ENCODE assay signal across 24 cellular contexts in the genomic region with DNA sequence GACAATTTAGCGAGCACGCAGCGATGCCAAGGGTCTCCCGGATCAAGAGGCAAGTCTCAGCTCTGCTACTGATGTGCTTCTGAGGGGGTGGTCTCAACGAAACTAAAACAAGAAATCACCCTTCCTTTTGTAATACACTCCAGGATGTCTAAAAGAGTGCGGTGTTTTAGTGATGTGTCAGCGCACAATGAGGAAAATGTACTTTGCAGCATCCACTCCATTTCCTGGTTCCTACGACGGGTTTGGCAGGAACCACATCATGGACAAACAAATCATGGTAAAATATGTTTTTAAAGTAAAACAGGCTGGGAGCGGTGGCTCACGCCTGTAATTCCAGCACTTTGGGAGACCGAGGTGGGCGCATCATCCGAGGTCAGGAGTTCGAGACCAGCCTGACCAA.
"Had no signal": no experiment of that assay in that cellular context is flagged by ENCODE, and none has a peak within 500 bp of the region (broad histone marks: within the 10 kb centered on the region; RNA-seq: fewer than 3 reads in every experiment).

No MANE protein-coding gene starts in this region.

- H3K4me2 ChIP-seq: KMS-11 had no signal

- H3K9me3 ChIP-seq: SJSA1 had no signal

- DNase-seq: Kasumi-1, MM.1S, NCI-H1105 treated with DMSO at 0.1 percent for 48 hours, NCI-H1417 treated with DMSO at 0.1 percent for 48 hours, NCI-H146, NCI-H1694 treated with DMSO at 0.1 percent for 48 hours, NCI-H1930, NCI-H2107, NCI-H2171 treated with DMSO at 0.1 percent for 48 hours, NCI-H446, NCI-H510A, NCI-H524 treated with DMSO at 0.1 percent for 48 hours, NCI-H774, OCI-M1, Right ventricle myocardium superior, RPMI8226, SIG-M5 had no signal

- H3K4me3 ChIP-seq: K562, SJSA1, SK-N-MC had no signal

- H3K27ac ChIP-seq: KMS-11, SJSA1, SK-N-MC had no signal

- H3K4me1 ChIP-seq: SJSA1 had no signal

- H3K27ac Mint-ChIP-seq: IgD-negative memory B cell had no signal

- H3K36me3 ChIP-seq: SJSA1 had no signal

- H3K27me3 ChIP-seq: SJSA1 had no signal

- H3K4me1 Mint-ChIP-seq: IgD-negative memory B cell had no signal

- FAIRE-seq: HepG2, K562, RCC 7860 had no signal

- ATAC-seq: HepG2, K562 had no signal

- H3K9ac ChIP-seq: KMS-11 had no signal
